25 cellular contexts compared by ENCODE assay signal in genomic region chr4:35228318-35228717, GRCh38.
"Had no signal": no experiment of that assay in that cellular context is flagged by ENCODE, and none has a peak within 500 bp of the region (broad histone marks: within the 10 kb centered on the region; RNA-seq: fewer than 3 reads in every experiment).

No MANE protein-coding gene starts in this region.

- H3K27ac ChIP-seq: ascending aorta, SJSA1 had no signal

- H3K4me3 Mint-ChIP-seq: activated CD8-positive, alpha-beta T cell treated with anti-CD3 and anti-CD28 coated beads for 36 hours; activated naive CD4-positive, alpha-beta T cell treated with anti-CD3 and anti-CD28 coated beads, Interleukin-2, amount 50 U/mL, for 24 hours; brain; central memory CD8-positive, alpha-beta T cell; T-helper 1 cell treated with Interleukin-12 subunit alpha and Interleukin-12 subunit beta and Interleukin-4 antibody, amounts not matched to agents 30 μg/mL and 1 μg/mL, for 36 hours had no signal

- H3K36me3 ChIP-seq: ascending aorta, SJSA1 had no signal

- H3K27ac Mint-ChIP-seq: activated CD8-positive, alpha-beta T cell treated with anti-CD3 and anti-CD28 coated beads for 36 hours; activated naive CD4-positive, alpha-beta T cell treated with anti-CD3 and anti-CD28 coated beads, Interleukin-2, amount 50 U/mL, for 24 hours; T-helper 1 cell treated with Interleukin-12 subunit alpha and Interleukin-12 subunit beta and Interleukin-4 antibody, amounts not matched to agents 30 μg/mL and 1 μg/mL, for 36 hours had no signal

- H3K9me3 ChIP-seq: ascending aorta, SJSA1 had no signal

- H3K27me3 Mint-ChIP-seq: activated CD8-positive, alpha-beta T cell treated with anti-CD3 and anti-CD28 coated beads for 36 hours; activated naive CD4-positive, alpha-beta T cell treated with anti-CD3 and anti-CD28 coated beads, Interleukin-2, amount 50 U/mL, for 24 hours; brain; central memory CD8-positive, alpha-beta T cell had no signal

- H3K4me1 Mint-ChIP-seq: activated naive CD4-positive, alpha-beta T cell treated with anti-CD3 and anti-CD28 coated beads, Interleukin-2, amount 50 U/mL, for 24 hours; brain; central memory CD8-positive, alpha-beta T cell had no signal

- DNase-seq: activated CD4-positive, alpha-beta T cell treated with anti-CD3 and anti-CD28 coated beads for 4 hours; activated CD8-positive, alpha-beta memory T cell treated with anti-CD3 and anti-CD28 coated beads, Interleukin-2, amount 50 U/mL, for 4 hours; activated CD8-positive, alpha-beta T cell treated with anti-CD3 and anti-CD28 coated beads for 36 hours; activated naive CD4-positive, alpha-beta T cell; activated T-cell treated with anti-CD3 and anti-CD28 coated beads, Interleukin-2, amount 50 U/mL, for 1 hour; amniotic stem cell; Kasumi-1; NCI-H1092 treated with DMSO at 0.1 percent for 48 hours; NCI-H1417 treated with DMSO at 0.1 percent for 48 hours; NCI-H1694; NCI-H2029; NCI-H2107; NCI-H510A treated with DMSO at 0.1 percent for 48 hours; NCI-H69; NK-92 treated with Interleukin-12 subunit alpha and Interleukin-12 subunit beta, amount 100 ng/mL, for 24 hours; PC-3; SHP77 had no signal

- ATAC-seq: activated CD4-positive, CD25-positive, alpha-beta regulatory T cell treated with anti-CD3 and anti-CD28 coated beads, Interleukin-2, amount 50 U/mL, for 24 hours; activated CD8-positive, alpha-beta T cell treated with anti-CD3 and anti-CD28 coated beads for 36 hours; K562; PC-3 had no signal

- H3K4me3 ChIP-seq: ascending aorta, K562, SJSA1 had no signal

- H3K36me3 Mint-ChIP-seq: activated naive CD4-positive, alpha-beta T cell treated with anti-CD3 and anti-CD28 coated beads, Interleukin-2, amount 50 U/mL, for 24 hours; brain had no signal

- H3K9me3 Mint-ChIP-seq: brain had no signal

- H3K27me3 ChIP-seq: ascending aorta, SJSA1 had no signal
